ENCODE assay signal across 8 cellular contexts in genomic region chr11:126304457-126305072, GRCh38. TPM values are rescaled to one million over a fixed set of nuclear protein-coding genes. Genes with fewer than 3 reads are reported as not detected.
DNase-seq lines count a peak whose midpoint lies in the region; ATAC-seq and TF ChIP-seq lines count a peak whose summit lies in the region.

No MANE protein-coding gene starts in this region.

- TF ChIP-seq POLR2A in suprapubic skin (IDR thresholded peaks at IDR 0.05) = no peak

- DNase-seq in kidney epithelial cell (ENCODE audit: low read depth) (no peak), suprapubic skin (ENCODE audit: low spot score in 2 of 2) (no peak), glomerular visceral epithelial cell (ENCODE audit: extremely low spot score) (no peak)

- H3K9me3 ChIP-seq in HUES48 (ENCODE audit: control insufficient read depth, insufficient read depth, low read length) (no peaks in the 10 kb centered on the region), suprapubic skin (no peaks in the 10 kb centered on the region)

- ATAC-seq in GM18868 (IDR thresholded peaks at IDR 0.05; ENCODE audit: unreplicated experiment) = peak; percentile 41
- no peak for ATAC-seq in GM18498 (IDR thresholded peaks at IDR 0.05; ENCODE audit: unreplicated experiment)
- no peak for ATAC-seq in HG03354 (IDR thresholded peaks at IDR 0.05; ENCODE audit: poor library complexity, severe bottlenecking, unreplicated experiment)

- H3K36me3 ChIP-seq in HUES48 (ENCODE audit: control insufficient read depth, insufficient read depth, low read length) (peaks cover 12% of the 10 kb centered on the region; the same call in 1 of the 2 replicates), kidney epithelial cell (ENCODE audit: control insufficient read depth, insufficient read depth, low read length) (no peaks in the 10 kb centered on the region), suprapubic skin (peaks cover 13% of the 10 kb centered on the region)

- no peak for TF ChIP-seq EP300 in suprapubic skin (IDR thresholded peaks at IDR 0.05)

- peak overlapping the region; percentile 12 for H3K27ac ChIP-seq in HUES48 (ENCODE audit: low read depth, low read length)
- H3K27ac ChIP-seq in angular gyrus (ENCODE audit: low read depth, low read length) = peak overlapping the region; percentile 79
- H3K27ac ChIP-seq in suprapubic skin = peak overlapping the region; percentile 93

- WGBS in suprapubic skin = 29% methylated on average over 12 of the region's 12 CpGs

- TF ChIP-seq CTCF in kidney epithelial cell (IDR thresholded peaks at IDR 0.05; ENCODE audit: insufficient read depth, low read length, poor library complexity, severe bottlenecking) (no peak), suprapubic skin (IDR thresholded peaks at IDR 0.05) (no peak)

- peak overlapping the region; percentile 88; the same call in 1 of the 2 replicates for H3K9ac ChIP-seq in HUES48 (ENCODE audit: low read depth, low read length)

- no peaks in the 10 kb centered on the region for H3K27me3 ChIP-seq in HUES48 (ENCODE audit: control insufficient read depth, insufficient read depth, low read length)
- H3K27me3 ChIP-seq in kidney epithelial cell (ENCODE audit: control insufficient read depth, insufficient read depth, low read length) = no peaks in the 10 kb centered on the region
- no peaks in the 10 kb centered on the region for H3K27me3 ChIP-seq in suprapubic skin

- H3K4me3 ChIP-seq in HUES48 (ENCODE audit: low read depth, low read length) (peak overlapping the region; percentile 85), kidney epithelial cell (ENCODE audit: low read depth, low read length) (peak overlapping the region; percentile 64), suprapubic skin (peak overlapping the region; percentile 78)

- H3K4me1 ChIP-seq in HUES48 (ENCODE audit: control insufficient read depth, insufficient read depth, low read length) (peaks cover 9% of the 10 kb centered on the region; the same call in 1 of the 2 replicates), suprapubic skin (peaks cover 15% of the 10 kb centered on the region)

RNA-seq across cellular contexts. Expression of gene DCPS, which starts 0.7 kb away (rescaled TPM):
- total RNA-seq in kidney epithelial cell = 15.0 and 15.8 TPM in 2 replicates
- 10 to 100 TPM; 15.4 to 19.1 (median 17.8) TPM for total RNA-seq in suprapubic skin

RNA-seq across cellular contexts. Expression of gene TIRAP, which starts 21.7 kb away (rescaled TPM):
- total RNA-seq in kidney epithelial cell (7.1 and 11.7 TPM in 2 replicates), suprapubic skin (10 to 100 TPM in 3 of 4 donors, 1 to 10 TPM in 1; 8.6 to 15.2 (median 12.6) TPM)

RNA-seq across cellular contexts. Expression of gene FOXRED1, which starts 35.6 kb away (rescaled TPM):
- total RNA-seq in kidney epithelial cell (26.3 and 27.4 TPM in 2 replicates), suprapubic skin (10 to 100 TPM in 3 of 4 donors, 1 to 10 TPM in 1; 7.7 to 22.9 (median 18.9) TPM)

RNA-seq across cellular contexts. Expression of gene SRPRA, which starts 35.9 kb away (rescaled TPM):
- 86.2 and 101 TPM in 2 replicates for total RNA-seq in kidney epithelial cell
- 100 to 1,000 TPM in 1 of 4 donors, 10 to 100 TPM in 3; 84.9 to 108 (median 97.0) TPM for total RNA-seq in suprapubic skin

RNA-seq across cellular contexts. Expression of gene ST3GAL4, which starts 50.9 kb away (rescaled TPM):
- 12.7 and 15.7 TPM in 2 replicates for total RNA-seq in kidney epithelial cell
- 10 to 100 TPM; 23.6 to 30.9 (median 26.9) TPM for total RNA-seq in suprapubic skin

Comparison
In these comparisons a context has a peak if more than half of its experiments do, and no peak if none do; other contexts are left out.
1. H3K27ac ChIP-seq: peak in every context shown above with its lines; median percentile 93 in suprapubic skin; 79 in angular gyrus; 12 in HUES48.